In the genomic region with DNA sequence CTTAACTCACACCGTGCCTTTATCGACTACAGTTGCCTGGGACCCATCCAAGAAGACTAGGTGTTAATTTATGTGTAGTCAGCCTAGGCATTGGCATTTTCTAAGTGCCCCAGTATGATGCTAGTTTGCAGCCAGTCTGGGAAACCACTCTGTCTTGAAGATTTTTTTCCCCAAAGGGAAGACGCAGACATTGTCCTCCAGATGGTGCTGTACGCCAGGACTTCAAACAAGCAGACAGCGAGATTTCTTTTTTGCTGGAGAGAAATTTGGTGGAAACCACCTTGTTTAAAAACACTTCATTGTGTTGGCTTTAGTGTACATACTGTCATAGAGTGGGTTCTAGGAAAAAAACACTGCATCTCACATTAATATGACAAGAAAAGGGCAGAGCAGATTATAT, we compare ENCODE assay signal across 8 cellular contexts. TPM values are rescaled to one million over a fixed set of nuclear protein-coding genes. Genes with fewer than 3 reads are reported as not detected.
DNase-seq lines count a peak whose midpoint lies in the region; ATAC-seq and TF ChIP-seq lines count a peak whose summit lies in the region.

No MANE protein-coding gene starts in this region.

- no peak overlapping the region for H2AFZ ChIP-seq in mammary epithelial cell (ENCODE audit: low read depth, low read length)

- no peaks in the 10 kb centered on the region for H3K36me3 ChIP-seq in BJ (ENCODE audit: control insufficient read depth, insufficient read depth, low read length)
- H3K36me3 ChIP-seq in mammary epithelial cell (ENCODE audit: insufficient read depth, low read length) = no peaks in the 10 kb centered on the region
- no peaks in the 10 kb centered on the region for H3K36me3 ChIP-seq in adrenal gland (replicated peaks in 1 of 2)

- H3K4me2 ChIP-seq in mammary epithelial cell (ENCODE audit: insufficient read depth, low read depth, low read length) = no peak overlapping the region

- no peak for TF ChIP-seq POLR2A in adrenal gland (IDR thresholded peaks at IDR 0.05)

- dilution Hi-C loops in mammary epithelial cell (cut with HindIII; ENCODE audit: low sequenced_read_pairs) = no loop called here

- DNase-seq in BJ (ENCODE audit: low read depth) = no peak
- DNase-seq in GM13976 (ENCODE audit: low spot score) = peak; percentile 50
- DNase-seq in NCI-H2107 (lab: John Stamatoyannopoulos, UW) = peak; percentile 1
- DNase-seq in mammary epithelial cell = peak; percentile 33
- peak; percentile 24 for DNase-seq in non-pigmented ciliary epithelial cell (ENCODE audit: low read depth)
- DNase-seq in adrenal gland = no peak
- no peak for DNase-seq in UCSD-AML1 (lab: John Stamatoyannopoulos, UW; ENCODE audit: unreplicated experiment)

- no peaks in the 10 kb centered on the region for H3K27me3 ChIP-seq in BJ (ENCODE audit: control insufficient read depth, insufficient read depth, low read length)
- H3K27me3 ChIP-seq in mammary epithelial cell (ENCODE audit: insufficient read depth, low read length) = no peaks in the 10 kb centered on the region
- H3K27me3 ChIP-seq in adrenal gland = no peaks in the 10 kb centered on the region

- no peak overlapping the region for H3K9ac ChIP-seq in mammary epithelial cell (ENCODE audit: insufficient read depth, low read length)

- no TSS peak for BruUV-seq in mammary epithelial cell (replicated peaks; lab: Mats Ljungman, UMichigan)

- intact Hi-C loops in mammary epithelial cell (cut with micrococcal nuclease) (loop anchor here (1.0 to 10.0 kb wide), 3 partner anchors 170 to 300 kb away; no protein-coding TSS in a partner anchor), adrenal gland (cut with DNase I) (no loop called here)

- no peaks in the 10 kb centered on the region for H3K79me2 ChIP-seq in mammary epithelial cell (ENCODE audit: insufficient read depth, low read length)

- in situ Hi-C loops in GM13976 (cut with MboI; ENCODE audit: low sequenced_read_pairs, unreplicated experiment) (loop anchor here (25.0 kb wide), 1 partner anchor 238 kb away; no protein-coding TSS in a partner anchor), mammary epithelial cell (cut with MboI; ENCODE audit: low sequenced_read_pairs in 2 of 2) (no loop called here)

- POLR2A ChIA-PET in BJ (lab: Charles Lee) = no interaction called here

- TF ChIP-seq CTCF in BJ (IDR thresholded peaks at IDR 0.05; ENCODE audit: insufficient read depth, low read depth, low read length) (peak; percentile 61), GM13976 (IDR thresholded peaks at IDR 0.05; ENCODE audit: borderline replicate concordance, control extremely low read depth, extremely low read depth, insufficient read depth, missing control alignments) (peak; percentile 45), mammary epithelial cell (conservative IDR thresholded peaks at IDR 0.05 in 1 of 2, IDR thresholded peaks at IDR 0.05 in 1 of 2; ENCODE audit: extremely low read depth in 1 of 2, insufficient read depth in 1 of 2, low read depth in 1 of 2, low read length in 2 of 2) (peak; percentile 48 to 70), adrenal gland (IDR thresholded peaks at IDR 0.05) (peak in 3 of 6 experiments; percentile 10 to 16 (median 15))

- H3K4me3 ChIP-seq in BJ (ENCODE audit: low read depth, low read length) (no peak overlapping the region), mammary epithelial cell (replicated peaks in 1 of 3; ENCODE audit: insufficient read depth in 1 of 3, low read depth in 2 of 3, low read length in 3 of 3) (no peak overlapping the region), adrenal gland (no peak overlapping the region)

- H3K27ac ChIP-seq in mammary epithelial cell (ENCODE audit: insufficient read depth, low read depth, low read length) (no peak overlapping the region), adrenal gland (no peak overlapping the region)

- H3K9me3 ChIP-seq in mammary epithelial cell (replicated peaks; ENCODE audit: insufficient read depth, low read length) (no peaks in the 10 kb centered on the region), adrenal gland (replicated peaks in 1 of 3) (no peaks in the 10 kb centered on the region)

- H3K4me1 ChIP-seq in mammary epithelial cell (ENCODE audit: insufficient read depth, low read length) = no peaks in the 10 kb centered on the region
- no peaks in the 10 kb centered on the region for H3K4me1 ChIP-seq in adrenal gland (replicated peaks in 1 of 2)

- H4K20me1 ChIP-seq in mammary epithelial cell (ENCODE audit: insufficient read depth, low read length) = no peaks in the 10 kb centered on the region

- ATAC-seq in GM18909 (IDR thresholded peaks at IDR 0.05; ENCODE audit: poor library complexity, unreplicated experiment) = no peak

- CTCF ChIA-PET in BJ (lab: Yijun Ruan, JAX) (interaction anchor here (1.0 to 1.4 kb wide), 3 partner anchors 10 to 243 kb away, joined by 3 to 4 read pairs (median 4); no protein-coding TSS in a partner anchor), mammary epithelial cell (lab: Charles Lee; ENCODE audit: low non-redundant PET) (no interaction called here)

- 52% methylated on average over 5 of the region's 5 CpGs for WGBS in mammary epithelial cell (ENCODE audit: low coverage, missing lambda C conversion rate)
- 58 to 77% (median 62%) methylated on average over 5 of the region's 5 CpGs for WGBS in adrenal gland, 4 donors

RNA-seq across cellular contexts. Expression of gene ALDH5A1, which starts 30.0 kb away (rescaled TPM):
- polyA plus RNA-seq in BJ (2011; rRNA removed) (0.64 and 0.75 TPM in 2 replicates), mammary epithelial cell (0.39 TPM), adrenal gland (10 to 100 TPM in 1 of 3 donors, 1 to 10 TPM in 2; 3.2 to 14.2 (median 4.7) TPM)
- 0.62 and 1.6 TPM in 2 replicates for polyA minus RNA-seq in BJ (2011; rRNA and poly(A)+ RNA removed)
- total RNA-seq in mammary epithelial cell (1 to 10 TPM; 1.8 to 3.0 TPM), adrenal gland (10 to 100 TPM in 5 of 8 donors, 1 to 10 TPM in 3; 6.6 to 23.1 (median 12.2) TPM)
- polyA minus RNA-seq in mammary epithelial cell = not detected

RNA-seq across cellular contexts. Expression of gene GPLD1, which starts 35.4 kb away (rescaled TPM):
- polyA plus RNA-seq in BJ (2011; rRNA removed) = 0.22 and 0.47 TPM in 2 replicates
- polyA minus RNA-seq in BJ (2011; rRNA and poly(A)+ RNA removed) = 0.14 and 0.26 TPM in 2 replicates
- total RNA-seq in mammary epithelial cell = under 1 TPM in 1 of 2 donors, not detected in 1; 0.33 TPM
- polyA plus RNA-seq in mammary epithelial cell = 0.03 TPM
- not detected for polyA minus RNA-seq in mammary epithelial cell
- 1 to 10 TPM in 4 of 8 donors, under 1 TPM in 4; 0.43 to 1.8 (median 1.0) TPM for total RNA-seq in adrenal gland
- polyA plus RNA-seq in adrenal gland = 1 to 10 TPM in 1 of 3 donors, under 1 TPM in 2; 0.34 to 1.0 (median 0.88) TPM

Comparison
In these comparisons a context has a peak if more than half of its experiments do, and no peak if none do; other contexts are left out.
1. DNase-seq: peak in GM13976 (single experiment), NCI-H2107 (single experiment), mammary epithelial cell (single experiment) and non-pigmented ciliary epithelial cell (single experiment); none in BJ (single experiment), adrenal gland (0 of 7) and UCSD-AML1 (single experiment).